Comparison of ENCODE assay signal across 14 cellular contexts in genomic region chr6:149953934-149954333, GRCh38. TPM values are rescaled to one million over a fixed set of nuclear protein-coding genes. Genes with fewer than 3 reads are reported as not detected.
DNase-seq lines count a peak whose midpoint lies in the region; ATAC-seq and TF ChIP-seq lines count a peak whose summit lies in the region.
"Not testable (repeated sequence)": the region's sequence is repeated elsewhere in the genome, so short reads cannot be mapped to it uniquely, and the experiment has no call there.
"Had no signal": no experiment of that assay in that cellular context is flagged by ENCODE, and none has a peak within 500 bp of the region (broad histone marks: within the 10 kb centered on the region; RNA-seq: fewer than 3 reads in every experiment).

No MANE protein-coding gene starts in this region.

- peak; percentile 57 to 61 for ATAC-seq in CD4-positive, CD25-positive, alpha-beta regulatory T cell (ENCODE audit: low read depth in 2 of 2)
- ATAC-seq in HG02852 (IDR thresholded peaks at IDR 0.05; ENCODE audit: unreplicated experiment), result peak; percentile 48
- peak; percentile 97 for ATAC-seq in WTC11
- ATAC-seq in activated naive CD4-positive, alpha-beta T cell treated with anti-CD3 and anti-CD28 coated beads, Interleukin-2, amount 50 U/mL, for 72 hours, result peak; percentile 76 to 91
- ATAC-seq in left ventricle myocardium superior, result peak; percentile 51
- peak; percentile 80 to 84 for ATAC-seq in naive B cell (ENCODE audit: low read depth in 2 of 2)
- ATAC-seq in stimulated activated naive B cell treated with anti-CD40 and anti-IgM and Interleukin-4, amounts not matched to agents 10 μg/mL and 1 μg/mL and 100 μg/mL, for 72 hours (replicated peaks), result peak; percentile 77 to 84

- peaks cover 43% of the 10 kb centered on the region for H3K27me3 ChIP-seq in CD4-positive, CD25-positive, alpha-beta regulatory T cell (ENCODE audit: control insufficient read depth, insufficient read depth, low read length)
- peaks cover 100% of the 10 kb centered on the region for H3K27me3 ChIP-seq in endodermal cell (ENCODE audit: control insufficient read depth, insufficient read depth, low read length, poor library complexity, severe bottlenecking)

- H3K9ac ChIP-seq in endodermal cell (ENCODE audit: extremely low read depth, low read length, poor library complexity, severe bottlenecking), result not testable (repeated sequence)

- H3K9me3 ChIP-seq in CD4-positive, CD25-positive, alpha-beta regulatory T cell (ENCODE audit: control insufficient read depth in 2 of 2, low read length in 2 of 2); endodermal cell (ENCODE audit: control insufficient read depth, low read length): not testable (repeated sequence)

- not testable (repeated sequence) for H3K36me3 Mint-ChIP-seq in CD4-positive, CD25-positive, alpha-beta regulatory T cell; WTC11; activated naive CD4-positive, alpha-beta T cell treated with anti-CD3 and anti-CD28 coated beads, Interleukin-2, amount 50 U/mL, for 72 hours; endodermal cell (ENCODE audit: low read depth); naive B cell; stimulated activated naive B cell treated with anti-CD40 and anti-IgM and Interleukin-4, amounts not matched to agents 10 μg/mL and 1 μg/mL and 100 μg/mL, for 72 hours

- TF ChIP-seq CTCF in WTC11 (IDR thresholded peaks at IDR 0.05), result not testable (repeated sequence)
- TF ChIP-seq CTCF in endodermal cell (conservative IDR thresholded peaks at IDR 0.05), result peak; percentile 15

- not testable (repeated sequence) for H3K36me3 ChIP-seq in CD4-positive, CD25-positive, alpha-beta regulatory T cell (ENCODE audit: control insufficient read depth, insufficient read depth, low read length); endodermal cell (ENCODE audit: control insufficient read depth, insufficient read depth, low read length)

- H3K27ac Mint-ChIP-seq in CD4-positive, CD25-positive, alpha-beta regulatory T cell; WTC11; activated naive CD4-positive, alpha-beta T cell treated with anti-CD3 and anti-CD28 coated beads, Interleukin-2, amount 50 U/mL, for 72 hours; endodermal cell; stimulated activated naive B cell treated with anti-CD40 and anti-IgM and Interleukin-4, amounts not matched to agents 10 μg/mL and 1 μg/mL and 100 μg/mL, for 72 hours: not testable (repeated sequence)
- peak overlapping the region in 1 of 6 donors; percentile 59 for H3K27ac Mint-ChIP-seq in naive B cell

- not testable (repeated sequence) for H3K9me3 Mint-ChIP-seq in CD4-positive, CD25-positive, alpha-beta regulatory T cell; WTC11; activated naive CD4-positive, alpha-beta T cell treated with anti-CD3 and anti-CD28 coated beads, Interleukin-2, amount 50 U/mL, for 72 hours; endodermal cell; naive B cell; stimulated activated naive B cell treated with anti-CD40 and anti-IgM and Interleukin-4, amounts not matched to agents 10 μg/mL and 1 μg/mL and 100 μg/mL, for 72 hours

- not testable (repeated sequence) for H3K27ac ChIP-seq in CD4-positive, CD25-positive, alpha-beta regulatory T cell (ENCODE audit: insufficient read depth, low read length, poor library complexity, severe bottlenecking); endodermal cell (ENCODE audit: low read depth, low read length)

- POLR2A ChIA-PET in WTC11 (lab: Charles Lee), result not testable (repeated sequence)

- not testable (repeated sequence) for H3K4me3 ChIP-seq in CD4-positive, CD25-positive, alpha-beta regulatory T cell (ENCODE audit: low read depth, low read length); endodermal cell (ENCODE audit: low read length)

- CTCF ChIA-PET in WTC11 (lab: Charles Lee), result interaction anchor here (0.8 kb wide), 1 partner anchor 13 kb away, joined by 3 read pairs; no protein-coding TSS in a partner anchor

- peaks cover 88% of the 10 kb centered on the region for H3K27me3 Mint-ChIP-seq in CD4-positive, CD25-positive, alpha-beta regulatory T cell
- H3K27me3 Mint-ChIP-seq in WTC11 (ENCODE audit: low read depth) (peaks cover 100% of the 10 kb centered on the region), endodermal cell (ENCODE audit: insufficient read depth) (peaks cover 96% of the 10 kb centered on the region), naive B cell (peaks cover 69 to 78% (median 71%) of the 10 kb centered on the region in 3 donors)
- H3K27me3 Mint-ChIP-seq in stimulated activated naive B cell treated with anti-CD40 and anti-IgM and Interleukin-4, amounts not matched to agents 10 μg/mL and 1 μg/mL and 100 μg/mL, for 72 hours, result peaks cover 60 to 77% of the 10 kb centered on the region in 2 donors

- not testable (repeated sequence) for DNase-seq in CD4-positive, CD25-positive, alpha-beta regulatory T cell; WTC11 (ENCODE audit: low spot score); activated naive CD4-positive, alpha-beta T cell treated with anti-CD3 and anti-CD28 coated beads, Interleukin-2, amount 50 U/mL, for 72 hours (ENCODE audit: low spot score in 2 of 2); endodermal cell; left ventricle myocardium superior; naive B cell; stimulated activated naive B cell treated with anti-CD40 and anti-IgM and Interleukin-4, amounts not matched to agents 10 μg/mL and 1 μg/mL and 100 μg/mL, for 72 hours

- intact Hi-C loops in left ventricle myocardium superior (cut with micrococcal nuclease), result not testable (repeated sequence)

- H3K4me3 Mint-ChIP-seq in CD4-positive, CD25-positive, alpha-beta regulatory T cell; WTC11; endodermal cell: not testable (repeated sequence)
- H3K4me3 Mint-ChIP-seq in naive B cell, result peak overlapping the region in 1 of 8 donors; percentile 67
- peak overlapping the region in 1 of 2 donors; percentile 30 for H3K4me3 Mint-ChIP-seq in stimulated activated naive B cell treated with anti-CD40 and anti-IgM and Interleukin-4, amounts not matched to agents 10 μg/mL and 1 μg/mL and 100 μg/mL, for 72 hours

- H3K4me1 ChIP-seq in CD4-positive, CD25-positive, alpha-beta regulatory T cell (ENCODE audit: control insufficient read depth, insufficient read depth, low read length, poor library complexity, severe bottlenecking); endodermal cell (ENCODE audit: control insufficient read depth, insufficient read depth, low read length): not testable (repeated sequence)

- peaks cover 0 to 13% (median 3%) of the 10 kb centered on the region in 4 donors for H3K4me1 Mint-ChIP-seq in CD4-positive, CD25-positive, alpha-beta regulatory T cell
- H3K4me1 Mint-ChIP-seq in WTC11, endodermal cell: not testable (repeated sequence)
- peaks cover 5 to 14% (median 9%) of the 10 kb centered on the region in 3 donors for H3K4me1 Mint-ChIP-seq in naive B cell
- peaks cover 9 to 19% of the 10 kb centered on the region in 2 donors for H3K4me1 Mint-ChIP-seq in stimulated activated naive B cell treated with anti-CD40 and anti-IgM and Interleukin-4, amounts not matched to agents 10 μg/mL and 1 μg/mL and 100 μg/mL, for 72 hours

- no CpG with 5 or more reads among the region's 10 CpGs for WGBS in endodermal cell (ENCODE audit: insufficient coverage in 1 of 2, insufficient read length in 1 of 2), 2 experiments

RNA-seq across cellular contexts. Expression of gene ULBP1, which starts 9.8 kb away (rescaled TPM):
- total RNA-seq in CD4-positive, CD25-positive, alpha-beta regulatory T cell, result 0.64 TPM
- not detected for polyA plus RNA-seq in CD4-positive, CD25-positive, alpha-beta regulatory T cell
- total RNA-seq in WTC11 (2021) (0.64 to 0.81 TPM (median 0.64 TPM) in 3 replicates), endodermal cell (under 1 TPM; 0.31 to 0.55 TPM), left ventricle myocardium superior (0.17 TPM)
- total RNA-seq in activated naive CD4-positive, alpha-beta T cell treated with anti-CD3 and anti-CD28 coated beads, Interleukin-2, amount 50 U/mL, for 72 hours, result under 1 TPM; 0.77 to 0.99 TPM
- polyA plus RNA-seq in endodermal cell (2013, experiment 1 of 2), result 4.0 TPM
- 2.5 TPM for polyA plus RNA-seq in endodermal cell (2013, experiment 2 of 2)
- polyA plus RNA-seq in naive B cell (ENCODE audit: low read depth in 6 of 6), result not detected
- total RNA-seq: MCF 10A had no signal

RNA-seq across cellular contexts. Expression of gene ULBP2, which starts 12.1 kb away (rescaled TPM):
- total RNA-seq in CD4-positive, CD25-positive, alpha-beta regulatory T cell, result 9.7 TPM
- under 1 TPM in 1 of 4 donors, not detected in 3; 0.13 TPM for polyA plus RNA-seq in CD4-positive, CD25-positive, alpha-beta regulatory T cell
- total RNA-seq in WTC11 (2021) (0.13 to 0.23 TPM in 2 of 3 replicates, not detected in the other), endodermal cell (under 1 TPM in 1 of 2 donors, not detected in 1; 0.20 TPM), left ventricle myocardium superior (0.84 TPM)
- under 1 TPM; 0.18 to 0.66 TPM for total RNA-seq in activated naive CD4-positive, alpha-beta T cell treated with anti-CD3 and anti-CD28 coated beads, Interleukin-2, amount 50 U/mL, for 72 hours
- 0.78 TPM for polyA plus RNA-seq in endodermal cell (2013, experiment 1 of 2)
- polyA plus RNA-seq in endodermal cell (2013, experiment 2 of 2), result 0.58 TPM
- not detected for polyA plus RNA-seq in naive B cell (ENCODE audit: low read depth in 6 of 6)

RNA-seq across cellular contexts. Expression of gene RAET1G, which starts 31.0 kb away (rescaled TPM):
- total RNA-seq in CD4-positive, CD25-positive, alpha-beta regulatory T cell, result 0.76 TPM
- not detected for polyA plus RNA-seq in CD4-positive, CD25-positive, alpha-beta regulatory T cell
- total RNA-seq in WTC11 (2021) (not detected in 3 replicates), endodermal cell (not detected), left ventricle myocardium superior (0.32 TPM)
- not detected for total RNA-seq in activated naive CD4-positive, alpha-beta T cell treated with anti-CD3 and anti-CD28 coated beads, Interleukin-2, amount 50 U/mL, for 72 hours
- not detected for polyA plus RNA-seq in endodermal cell (2013, experiment 1 of 2)
- not detected for polyA plus RNA-seq in endodermal cell (2013, experiment 2 of 2)
- polyA plus RNA-seq in naive B cell (ENCODE audit: low read depth in 6 of 6), result not detected
- total RNA-seq: astrocyte, dermis blood vessel endothelial cell, myocyte, Right ventricle myocardium superior had no signal

RNA-seq across cellular contexts. Expression of gene RAET1E, which starts 56.0 kb away (rescaled TPM):
- total RNA-seq in CD4-positive, CD25-positive, alpha-beta regulatory T cell, result not detected
- polyA plus RNA-seq in CD4-positive, CD25-positive, alpha-beta regulatory T cell, result not detected
- not detected in 3 replicates for total RNA-seq in WTC11 (2021)
- under 1 TPM in 1 of 2 donors, not detected in 1; 0.11 TPM for total RNA-seq in activated naive CD4-positive, alpha-beta T cell treated with anti-CD3 and anti-CD28 coated beads, Interleukin-2, amount 50 U/mL, for 72 hours
- total RNA-seq in endodermal cell, result not detected
- polyA plus RNA-seq in endodermal cell (2013, experiment 1 of 2), result not detected
- not detected for polyA plus RNA-seq in endodermal cell (2013, experiment 2 of 2)
- total RNA-seq in left ventricle myocardium superior, result 0.79 TPM
- polyA plus RNA-seq in naive B cell (ENCODE audit: low read depth in 6 of 6), result not detected
- total RNA-seq: astrocyte, dermis blood vessel endothelial cell, smooth muscle cell had no signal
- polyA plus RNA-seq: smooth muscle cell had no signal
